In the genomic region with DNA sequence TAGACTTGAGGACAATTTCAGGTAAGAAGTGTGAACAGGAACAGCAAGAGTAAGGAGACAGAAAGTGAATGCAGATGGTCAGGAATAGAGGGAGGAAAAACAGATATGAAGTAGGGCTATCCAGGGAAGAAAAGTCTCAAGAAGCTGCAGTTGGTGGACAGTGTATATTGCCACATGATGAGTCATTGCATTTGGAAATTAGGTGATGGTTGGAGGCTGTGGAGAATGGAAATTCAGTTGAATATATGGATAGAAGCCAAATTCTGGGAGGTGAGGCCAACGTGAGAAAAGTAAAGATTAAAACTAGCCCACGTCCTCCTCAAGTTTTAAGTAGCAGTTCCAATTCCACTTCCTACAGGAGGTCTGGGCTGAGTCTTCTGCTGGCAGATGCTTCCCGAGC, we compare ENCODE assay signal across 18 cellular contexts.
DNase-seq lines count a peak whose midpoint lies in the region; ATAC-seq, FAIRE-seq and TF ChIP-seq lines count a peak whose summit lies in the region.
"Had no signal": no experiment of that assay in that cellular context is flagged by ENCODE, and none has a peak within 500 bp of the region (broad histone marks: within the 10 kb centered on the region; RNA-seq: fewer than 3 reads in every experiment).

No MANE protein-coding gene starts in this region.

- no peak for FAIRE-seq in GM19239 (lab: Jason Lieb, UNC)

- no peaks in the 10 kb centered on the region for H3K4me1 ChIP-seq in RWPE2 (ENCODE audit: insufficient read depth, poor library complexity, severe bottlenecking)
- H3K4me1 ChIP-seq: BE2C, body of pancreas, upper lobe of right lung had no signal

- no peak overlapping the region for H3K4me3 ChIP-seq in RWPE2 (ENCODE audit: severe bottlenecking)
- no peak overlapping the region for H3K4me3 ChIP-seq in choroid plexus epithelial cell (ENCODE audit: low read depth, low read length)
- H3K4me3 ChIP-seq: body of pancreas, upper lobe of right lung had no signal

- no peaks in the 10 kb centered on the region for H3K36me3 ChIP-seq in RWPE2 (ENCODE audit: low read depth)
- H3K36me3 ChIP-seq: BE2C, upper lobe of right lung had no signal

- DNase-seq in A172 (ENCODE audit: low spot score) (peak; percentile 8), EH (ENCODE audit: low read depth) (peak; percentile 10), RWPE2 (ENCODE audit: low spot score) (no peak), choroid plexus epithelial cell (ENCODE audit: low read depth) (peak; percentile 78), ureter (ENCODE audit: low spot score) (no peak), NCI-H524 treated with DMSO at 0.1 percent for 48 hours (lab: John Stamatoyannopoulos, UW) (no peak), GM19239 (ENCODE audit: insufficient read length, low spot score) (no peak)
- DNase-seq: activated T-cell treated with anti-CD3 and anti-CD28 coated beads for 4 hours; BE2C; body of pancreas; naive B cell; NCI-H1436; NCI-H748 treated with DMSO at 0.1 percent for 48 hours; retina; stimulated activated CD4-positive, alpha-beta T cell treated with anti-CD3 and anti-CD28 coated beads, Interleukin-4, amount 100 ng/mL, for 1 hour; upper lobe of right lung had no signal

- H3K9me3 ChIP-seq in RWPE2 (ENCODE audit: severe bottlenecking): peaks cover under 1% of the 10 kb centered on the region
- H3K9me3 ChIP-seq: BE2C, body of pancreas, upper lobe of right lung had no signal

- no peak for TF ChIP-seq CTCF in RWPE2 (IDR thresholded peaks at IDR 0.05; ENCODE audit: poor library complexity, severe bottlenecking)
- no peak for TF ChIP-seq CTCF in choroid plexus epithelial cell (conservative IDR thresholded peaks at IDR 0.05; ENCODE audit: low read depth, low read length)

- H3K27ac ChIP-seq in RWPE2 (ENCODE audit: poor library complexity, severe bottlenecking): no peak overlapping the region
- H3K27ac ChIP-seq: body of pancreas, upper lobe of right lung had no signal

- ATAC-seq in RWPE2 (ENCODE audit: low read depth): peak; percentile 35; the same call in 1 of the 3 replicates
- ATAC-seq in GM21515 (IDR thresholded peaks at IDR 0.05; ENCODE audit: unreplicated experiment): no peak
- ATAC-seq: body of pancreas, left lobe of liver, upper lobe of right lung had no signal

- H3K27me3 ChIP-seq in RWPE2 (ENCODE audit: insufficient read depth, poor library complexity, severe bottlenecking): no peaks in the 10 kb centered on the region
- H3K27me3 ChIP-seq: BE2C, body of pancreas, upper lobe of right lung had no signal

Comparison
In these comparisons a context has a peak if more than half of its experiments do, and no peak if none do; other contexts are left out.
1. DNase-seq: peak in A172 (single experiment), EH (single experiment) and choroid plexus epithelial cell (single experiment); none in RWPE2 (single experiment), ureter (single experiment), NCI-H524 treated with DMSO at 0.1 percent for 48 hours (single experiment) and GM19239 (single experiment).